Comparison of ENCODE assay signal across 26 cellular contexts in genomic region chr14:32186248-32186647, GRCh38. TPM values are rescaled to one million over a fixed set of nuclear protein-coding genes. Genes with fewer than 3 reads are reported as not detected.
DNase-seq lines count a peak whose midpoint lies in the region; ATAC-seq and TF ChIP-seq lines count a peak whose summit lies in the region.
"Had no signal": no experiment of that assay in that cellular context is flagged by ENCODE, and none has a peak within 500 bp of the region (broad histone marks: within the 10 kb centered on the region; RNA-seq: fewer than 3 reads in every experiment).

No MANE protein-coding gene starts in this region.

- no peak overlapping the region for H2BK120ac ChIP-seq in H9 (ENCODE audit: low read depth, low read length, poor library complexity, severe bottlenecking)

- no peaks in the 10 kb centered on the region for H3K79me2 ChIP-seq in H9 (ENCODE audit: insufficient read depth, low read length)

- H2AK5ac ChIP-seq in H9 (ENCODE audit: insufficient read length, low read length) = no peak overlapping the region

- no peak overlapping the region for H2BK20ac ChIP-seq in H9 (ENCODE audit: low read depth, low read length, poor library complexity, severe bottlenecking)

- no peaks in the 10 kb centered on the region for H3K9me3 Mint-ChIP-seq in activated T-helper 17 cell treated with anti-CD3 and anti-CD28 coated beads, Interleukin-2, amount 50 U/mL, for 72 hours
- H3K9me3 Mint-ChIP-seq in H9 = peaks cover 11 to 14% of the 10 kb centered on the region in 2 experiments; a peak in 4 of 5 replicates

- no peak overlapping the region for H3K4me3 Mint-ChIP-seq in activated T-helper 17 cell treated with anti-CD3 and anti-CD28 coated beads, Interleukin-2, amount 50 U/mL, for 72 hours
- no peak overlapping the region for H3K4me3 Mint-ChIP-seq in H9
- H3K4me3 Mint-ChIP-seq: activated CD4-positive, alpha-beta memory T cell treated with anti-CD3 and anti-CD28 coated beads, Interleukin-2, amount 10 ng/mL, durations not matched to agents 7 days and 5 days; activated naive CD4-positive, alpha-beta T cell treated with anti-CD3 and anti-CD28 coated beads for 36 hours; activated T-cell treated with anti-CD3 and anti-CD28 coated beads, Interleukin-2, amount 50 U/mL, for 24 hours; naive thymus-derived CD8-positive, alpha-beta T cell had no signal

- no peak for DNase-seq in NCI-H1694 (lab: John Stamatoyannopoulos, UW)
- DNase-seq in germinal center (ENCODE audit: low spot score) = no peak
- no peak for DNase-seq in H9
- DNase-seq in DMS 273 treated with DMSO at 0.1 percent for 48 hours (lab: John Stamatoyannopoulos, UW) = no peak
- DNase-seq: ACHN; activated CD4-positive, alpha-beta memory T cell treated with anti-CD3 and anti-CD28 coated beads, Interleukin-2, amount 10 ng/mL, durations not matched to agents 7 days and 5 days; activated naive CD4-positive, alpha-beta T cell treated with anti-CD3 and anti-CD28 coated beads for 36 hours; activated T-cell treated with anti-CD3 and anti-CD28 coated beads, Interleukin-2, amount 50 U/mL, for 24 hours; aorta; C1 segment of cervical spinal cord; naive thymus-derived CD8-positive, alpha-beta T cell; NCI-H187 treated with DMSO at 0.1 percent for 48 hours; NCI-H748 treated with DMSO at 0.1 percent for 48 hours; stimulated activated naive CD4-positive, alpha-beta T cell; testis had no signal

- no peaks in the 10 kb centered on the region for H4K20me1 ChIP-seq in H9 (ENCODE audit: control insufficient read depth, insufficient read depth, insufficient read length)

- no peak overlapping the region for H4K91ac ChIP-seq in H9 (ENCODE audit: insufficient read length, low read depth, low read length)

- no peak overlapping the region for H3K23ac ChIP-seq in H9 (ENCODE audit: insufficient read length, low read depth, low read length)

- H3K27ac Mint-ChIP-seq in activated T-helper 17 cell treated with anti-CD3 and anti-CD28 coated beads, Interleukin-2, amount 50 U/mL, for 72 hours = peak overlapping the region; percentile 28
- H3K27ac Mint-ChIP-seq in H9 = no peak overlapping the region
- H3K27ac Mint-ChIP-seq: activated CD4-positive, alpha-beta memory T cell treated with anti-CD3 and anti-CD28 coated beads, Interleukin-2, amount 10 ng/mL, durations not matched to agents 7 days and 5 days; activated naive CD4-positive, alpha-beta T cell treated with anti-CD3 and anti-CD28 coated beads for 36 hours; activated T-cell treated with anti-CD3 and anti-CD28 coated beads, Interleukin-2, amount 50 U/mL, for 24 hours; naive thymus-derived CD8-positive, alpha-beta T cell had no signal

- H3K4me1 ChIP-seq in H9 (ENCODE audit: insufficient read depth, low read length) = no peaks in the 10 kb centered on the region
- H3K4me1 ChIP-seq: testis had no signal

- no peak overlapping the region for H3K14ac ChIP-seq in H9 (ENCODE audit: insufficient read depth, low read length)

- no peak overlapping the region for H4K5ac ChIP-seq in H9 (ENCODE audit: insufficient read length, low read depth, low read length)

- H3K56ac ChIP-seq in H9 (ENCODE audit: insufficient read length, low read depth, low read length) = no peak overlapping the region

- no peak overlapping the region for H2BK15ac ChIP-seq in H9 (ENCODE audit: low read depth, low read length)

- no peak overlapping the region for H3K27ac ChIP-seq in H9 (ENCODE audit: insufficient read length, low read depth, low read length)
- H3K27ac ChIP-seq: testis had no signal

- no peak overlapping the region for H2BK5ac ChIP-seq in H9 (ENCODE audit: insufficient read length, low read length)

- TF ChIP-seq POLR2A in GM18505 (IDR thresholded peaks at IDR 0.05; ENCODE audit: borderline replicate concordance, extremely low read depth, insufficient read depth, insufficient read length) = no peak

- no peak overlapping the region for H4K8ac ChIP-seq in H9 (replicated peaks; ENCODE audit: insufficient read length, low read depth, low read length)

- no peak overlapping the region for H2AFZ ChIP-seq in H9 (ENCODE audit: low read length)

- H3K27me3 ChIP-seq in H9 (ENCODE audit: insufficient read depth, low read length) = no peaks in the 10 kb centered on the region
- H3K27me3 ChIP-seq: testis had no signal

- no peak overlapping the region for H3K4me2 ChIP-seq in H9 (ENCODE audit: insufficient read depth, insufficient read length, low read length)
- H3K4me2 ChIP-seq: smooth muscle cell had no signal

- H3K36me3 Mint-ChIP-seq in activated T-helper 17 cell treated with anti-CD3 and anti-CD28 coated beads, Interleukin-2, amount 50 U/mL, for 72 hours (ENCODE audit: low read depth) = no peaks in the 10 kb centered on the region
- H3K36me3 Mint-ChIP-seq in H9 (ENCODE audit: insufficient read depth in 1 of 3, low read depth in 3 of 3) = no peaks in the 10 kb centered on the region

- H3T11ph ChIP-seq in H9 (ENCODE audit: low read length) = no peak overlapping the region

- no peak for TF ChIP-seq CTCF in H9 (conservative IDR thresholded peaks at IDR 0.05)

- no peak overlapping the region for H3K9ac ChIP-seq in H9 (ENCODE audit: extremely low read depth, insufficient read length, low read length)

- peaks cover 4% of the 10 kb centered on the region for H3K27me3 Mint-ChIP-seq in activated T-helper 17 cell treated with anti-CD3 and anti-CD28 coated beads, Interleukin-2, amount 50 U/mL, for 72 hours
- H3K27me3 Mint-ChIP-seq in H9 (ENCODE audit: low read depth) = no peaks in the 10 kb centered on the region
- H3K27me3 Mint-ChIP-seq: activated CD4-positive, alpha-beta memory T cell treated with anti-CD3 and anti-CD28 coated beads, Interleukin-2, amount 10 ng/mL, durations not matched to agents 7 days and 5 days had no signal

- H3K79me1 ChIP-seq in H9 (ENCODE audit: insufficient read depth, low read depth, low read length, poor library complexity, severe bottlenecking) = no peaks in the 10 kb centered on the region

- H3K9me3 ChIP-seq in H9 (ENCODE audit: control insufficient read depth, low read depth, low read length) = no peaks in the 10 kb centered on the region
- H3K9me3 ChIP-seq: testis had no signal

- no peaks in the 10 kb centered on the region for H3K23me2 ChIP-seq in H9 (ENCODE audit: insufficient read length, low read depth, low read length, poor library complexity, severe bottlenecking)

- no peak overlapping the region for H3K18ac ChIP-seq in H9 (ENCODE audit: insufficient read length, low read depth, low read length)

- peak; percentile 59 for ATAC-seq in GM18505 (IDR thresholded peaks at IDR 0.05; ENCODE audit: unreplicated experiment)
- ATAC-seq in GM21381 (IDR thresholded peaks at IDR 0.05; ENCODE audit: unreplicated experiment) = peak; percentile 54
- ATAC-seq in HG03025 (IDR thresholded peaks at IDR 0.05; ENCODE audit: low FRiP score, unreplicated experiment) = peak; percentile 86
- ATAC-seq in activated T-helper 17 cell treated with anti-CD3 and anti-CD28 coated beads, Interleukin-2, amount 50 U/mL, for 72 hours (replicated peaks) = no peak
- ATAC-seq: K562; naive thymus-derived CD8-positive, alpha-beta T cell had no signal

- H3K4ac ChIP-seq in H9 (ENCODE audit: low read depth, low read length) = no peak overlapping the region

- peaks cover 6% of the 10 kb centered on the region for H3K4me1 Mint-ChIP-seq in activated T-helper 17 cell treated with anti-CD3 and anti-CD28 coated beads, Interleukin-2, amount 50 U/mL, for 72 hours
- no peaks in the 10 kb centered on the region for H3K4me1 Mint-ChIP-seq in H9

- H2BK12ac ChIP-seq in H9 (ENCODE audit: insufficient read length, low read depth, low read length) = no peak overlapping the region

RNA-seq across cellular contexts. Expression of gene RNU6-7, which starts 15.6 kb away (rescaled TPM):
- total RNA-seq in activated T-helper 17 cell treated with anti-CD3 and anti-CD28 coated beads, Interleukin-2, amount 50 U/mL, for 72 hours = not detected
- total RNA-seq in H9 (2021) = not detected in 2 replicates
- total RNA-seq: activated CD4-positive, alpha-beta memory T cell treated with anti-CD3 and anti-CD28 coated beads, Interleukin-2, amount 10 ng/mL, durations not matched to agents 7 days and 5 days; activated naive CD4-positive, alpha-beta T cell treated with anti-CD3 and anti-CD28 coated beads for 36 hours; aorta; cardiac septum; fibroblast of lung; glomerular endothelial cell; K562; naive thymus-derived CD8-positive, alpha-beta T cell; omental fat pad; renal cortical epithelial cell; smooth muscle cell; testis had no signal

RNA-seq across cellular contexts. Expression of gene RNU6-8, which starts 16.8 kb away (rescaled TPM):
- not detected for total RNA-seq in activated T-helper 17 cell treated with anti-CD3 and anti-CD28 coated beads, Interleukin-2, amount 50 U/mL, for 72 hours
- total RNA-seq in H9 (2021) = not detected in 2 replicates
- total RNA-seq: activated CD4-positive, alpha-beta memory T cell treated with anti-CD3 and anti-CD28 coated beads, Interleukin-2, amount 10 ng/mL, durations not matched to agents 7 days and 5 days; activated naive CD4-positive, alpha-beta T cell treated with anti-CD3 and anti-CD28 coated beads for 36 hours; aorta; cardiac septum; fibroblast of lung; glomerular endothelial cell; K562; naive thymus-derived CD8-positive, alpha-beta T cell; omental fat pad; renal cortical epithelial cell; smooth muscle cell; testis had no signal
